In the genomic region with DNA sequence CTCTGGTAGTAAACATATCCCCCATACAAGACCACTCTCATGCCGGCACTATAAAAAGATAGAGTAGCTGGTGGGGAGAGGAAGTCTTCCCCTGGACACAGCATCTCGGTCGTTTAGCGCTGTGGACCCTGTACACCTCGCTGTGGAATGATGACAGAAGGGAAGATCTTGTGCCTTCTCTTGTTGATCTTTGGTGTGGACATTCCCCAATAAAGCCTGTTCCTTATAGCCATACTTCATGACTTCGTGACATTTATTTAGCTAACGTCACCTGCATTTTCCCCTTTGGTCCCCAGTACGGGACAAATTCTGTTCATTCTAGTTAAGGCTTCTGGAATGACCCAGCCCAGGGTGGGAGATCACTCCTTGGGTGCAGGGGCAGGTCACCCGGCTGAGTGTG, we compare ENCODE assay signal across 34 cellular contexts.
"Had no signal": no experiment of that assay in that cellular context is flagged by ENCODE, and none has a peak within 500 bp of the region (broad histone marks: within the 10 kb centered on the region; RNA-seq: fewer than 3 reads in every experiment).

No MANE protein-coding gene starts in this region.

- FAIRE-seq: astrocyte had no signal

- DNase-seq: activated effector memory CD4-positive, alpha-beta T cell treated with anti-CD3 and anti-CD28 coated beads, Interleukin-2, amount 50 U/mL, for 16 hours; activated effector memory CD4-positive, alpha-beta T cell treated with Interleukin-2 at 50 U/mL for 16 hours; activated gamma-delta T cell; activated gamma-delta T cell treated with Interleukin-2 at 50 U/mL for 16 hours; activated naive CD4-positive, alpha-beta T cell; activated naive CD4-positive, alpha-beta T cell treated with anti-CD3 and anti-CD28 coated beads for 36 hours; activated naive CD4-positive, alpha-beta T cell treated with anti-CD3 and anti-CD28 coated beads, Interleukin-2, amount 10 ng/mL, durations not matched to agents 7 days and 5 days; activated naive CD4-positive, alpha-beta T cell treated with anti-CD3 and anti-CD28 coated beads, Interleukin-2, amount 50 U/mL, for 16 hours; activated naive CD4-positive, alpha-beta T cell treated with Interleukin-2 at 50 U/mL for 16 hours; activated naive CD8-positive, alpha-beta T cell treated with anti-CD3 and anti-CD28 coated beads for 36 hours; activated naive CD8-positive, alpha-beta T cell treated with anti-CD3 and anti-CD28 coated beads, Interleukin-2, amount 10 ng/mL, durations not matched to agents 7 days and 5 days; activated naive CD8-positive, alpha-beta T cell treated with anti-CD3 and anti-CD28 coated beads, Interleukin-2, amount 50 U/mL, for 24 hours; activated T-cell treated with anti-CD3 and anti-CD28 coated beads for 4 hours; activated T-cell treated with anti-CD3 and anti-CD28 coated beads, Interleukin-2, amount 50 U/mL, for 1 hour; activated T-cell treated with anti-CD3 and anti-CD28 coated beads, Interleukin-2, amount 50 U/mL, for 24 hours; activated T-cell treated with anti-CD3 and anti-CD28 coated beads, Interleukin-2, amount 50 U/mL, for 4 hours; activated T-cell treated with anti-CD3 and anti-CD28 coated beads, Interleukin-2, amount 50 U/mL, for 48 hours; activated T-cell treated with anti-CD3 and anti-CD28 coated beads, Interleukin-2, amount 50 U/mL, for 72 hours; adrenal gland; amniotic stem cell; amygdala; anterior cingulate cortex; aorta; body of pancreas; brain microvascular endothelial cell; caudate nucleus; central memory CD4-positive, alpha-beta T cell; cerebellar nuclear complex had no signal

- ATAC-seq: activated naive CD4-positive, alpha-beta T cell treated with anti-CD3 and anti-CD28 coated beads, Interleukin-2, amount 50 U/mL, for 72 hours; activated naive CD8-positive, alpha-beta T cell treated with anti-CD3 and anti-CD28 coated beads, Interleukin-2, amount 50 U/mL, for 24 hours; activated T-cell treated with anti-CD3 and anti-CD28 coated beads, Interleukin-2, amount 50 U/mL, for 4 hours; activated T-cell treated with anti-CD3 and anti-CD28 coated beads, Interleukin-2, amount 50 U/mL, for 72 hours; activated T-helper 17 cell treated with anti-CD3 and anti-CD28 coated beads, Interleukin-2, amount 50 U/mL, for 72 hours; body of pancreas had no signal

- H3K9me3 ChIP-seq: adrenal gland, ascending aorta, body of pancreas, breast epithelium had no signal

- H3K36me3 ChIP-seq: adrenal gland, ascending aorta, brain microvascular endothelial cell, breast epithelium, cardiac muscle cell had no signal

- H3K27me3 ChIP-seq: adrenal gland, ascending aorta, body of pancreas, brain microvascular endothelial cell, breast epithelium, cardiac muscle cell had no signal

- H3K4me3 ChIP-seq: adrenal gland, ascending aorta, body of pancreas, breast epithelium, cardiac muscle cell had no signal

- H3K27ac ChIP-seq: adrenal gland, ascending aorta, body of pancreas, brain microvascular endothelial cell, breast epithelium, cardiac muscle cell had no signal

- H3K4me1 ChIP-seq: adrenal gland, ascending aorta, body of pancreas, breast epithelium had no signal
